30 cellular contexts compared by ENCODE assay signal in genomic region chr14:74937171-74937570, GRCh38. TPM values are rescaled to one million over a fixed set of nuclear protein-coding genes. Genes with fewer than 3 reads are reported as not detected.
"Had no signal": no experiment of that assay in that cellular context is flagged by ENCODE, and none has a peak within 500 bp of the region (broad histone marks: within the 10 kb centered on the region; RNA-seq: fewer than 3 reads in every experiment).

No MANE protein-coding gene starts in this region.

- H3K4me3 ChIP-seq: breast epithelium, esophagus muscularis mucosa, left lung, lower lobe of right lung, pancreas, prostate gland, skin epidermis, testis had no signal

- H3K36me3 ChIP-seq: breast epithelium, left lung, lower lobe of right lung, pancreas, prostate gland had no signal

- H3K4me1 ChIP-seq: pancreas, prostate gland had no signal

- H3K36me3 Mint-ChIP-seq: activated naive CD4-positive, alpha-beta T cell treated with anti-CD3 and anti-CD28 coated beads, Interleukin-2, amount 50 U/mL, for 24 hours; naive thymus-derived CD8-positive, alpha-beta T cell; stimulated activated effector memory CD8-positive, alpha-beta T cell treated with anti-CD3 and anti-CD28 coated beads, Interleukin-12 subunit alpha, Interleukin-12 subunit beta, amount 100 ng/mL, for 72 hours had no signal

- ATAC-seq: foreskin keratinocyte; left lung; lower lobe of right lung; naive thymus-derived CD8-positive, alpha-beta T cell; pancreas; sciatic nerve; stimulated activated effector memory CD8-positive, alpha-beta T cell treated with anti-CD3 and anti-CD28 coated beads, Interleukin-12 subunit alpha, Interleukin-12 subunit beta, amount 100 ng/mL, for 72 hours; T-helper 17 cell had no signal

- H3K27ac ChIP-seq: breast epithelium, esophagus muscularis mucosa, foreskin keratinocyte, left lung, lower lobe of right lung, pancreas, prostate gland, skin epidermis, testis had no signal

- H3K27me3 Mint-ChIP-seq: activated naive CD4-positive, alpha-beta T cell treated with anti-CD3 and anti-CD28 coated beads, Interleukin-2, amount 50 U/mL, for 24 hours had no signal

- H3K27me3 ChIP-seq: breast epithelium, left lung, pancreas, testis had no signal

- FAIRE-seq: islet of Langerhans, pancreas, urothelium cell line had no signal

- H3K27ac Mint-ChIP-seq: activated CD4-positive, alpha-beta memory T cell treated with anti-CD3 and anti-CD28 coated beads, Interleukin-2, amount 10 ng/mL, durations not matched to agents 7 days and 5 days; activated naive CD4-positive, alpha-beta T cell treated with anti-CD3 and anti-CD28 coated beads, Interleukin-2, amount 50 U/mL, for 24 hours; endodermal cell; stimulated activated effector memory CD8-positive, alpha-beta T cell treated with anti-CD3 and anti-CD28 coated beads, Interleukin-12 subunit alpha, Interleukin-12 subunit beta, amount 100 ng/mL, for 72 hours; T-helper 17 cell had no signal

- H3K9me3 Mint-ChIP-seq: activated CD4-positive, alpha-beta memory T cell treated with anti-CD3 and anti-CD28 coated beads, Interleukin-2, amount 10 ng/mL, durations not matched to agents 7 days and 5 days; activated naive CD4-positive, alpha-beta T cell treated with anti-CD3 and anti-CD28 coated beads, Interleukin-2, amount 50 U/mL, for 24 hours; endodermal cell; neural crest cell; stimulated activated effector memory CD8-positive, alpha-beta T cell treated with anti-CD3 and anti-CD28 coated beads, Interleukin-12 subunit alpha, Interleukin-12 subunit beta, amount 100 ng/mL, for 72 hours had no signal

- H3K4me3 Mint-ChIP-seq: activated CD4-positive, alpha-beta memory T cell treated with anti-CD3 and anti-CD28 coated beads, Interleukin-2, amount 10 ng/mL, durations not matched to agents 7 days and 5 days; activated naive CD4-positive, alpha-beta T cell treated with anti-CD3 and anti-CD28 coated beads, Interleukin-2, amount 50 U/mL, for 24 hours; endodermal cell; naive thymus-derived CD8-positive, alpha-beta T cell; neural crest cell; stimulated activated effector memory CD8-positive, alpha-beta T cell treated with anti-CD3 and anti-CD28 coated beads, Interleukin-12 subunit alpha, Interleukin-12 subunit beta, amount 100 ng/mL, for 72 hours; T-helper 17 cell had no signal

- DNase-seq: activated CD4-positive, alpha-beta memory T cell treated with anti-CD3 and anti-CD28 coated beads, Interleukin-2, amount 10 ng/mL, durations not matched to agents 7 days and 5 days; activated CD4-positive, alpha-beta T cell treated with anti-CD3 and anti-CD28 coated beads for 4 hours; activated CD4-positive, CD25-positive, alpha-beta regulatory T cell; activated gamma-delta T cell treated with Interleukin-2 at 50 U/mL for 16 hours; activated T-cell treated with anti-CD3 and anti-CD28 coated beads for 4 hours; central memory CD4-positive, alpha-beta T cell; endodermal cell; foreskin keratinocyte; left lung; lower lobe of right lung; mesenchymal stem cell; naive thymus-derived CD8-positive, alpha-beta T cell; nucleus accumbens; pancreas; retina; stimulated activated CD4-positive, alpha-beta T cell treated with anti-CD3 and anti-CD28 coated beads, Interleukin-12 subunit alpha, Interleukin-12 subunit beta, amount 100 ng/mL, for 4 hours; stimulated activated CD4-positive, alpha-beta T cell treated with anti-CD3 and anti-CD28 coated beads, Interleukin-4, amount 100 ng/mL, for 24 hours; T-helper 17 cell; testis; trophoblast cell had no signal

- H3K9me3 ChIP-seq: breast epithelium, esophagus muscularis mucosa, left lung, lower lobe of right lung, pancreas, prostate gland, testis had no signal

RNA-seq across cellular contexts. Expression of gene PGF, which starts 18.2 kb away (rescaled TPM):
- total RNA-seq: naive thymus-derived CD8-positive, alpha-beta T cell; T-helper 17 cell had no signal
